24 cellular contexts compared by ENCODE assay signal in genomic region chr19:8478605-8479004, GRCh38. TPM values are rescaled to one million over a fixed set of nuclear protein-coding genes. Genes with fewer than 3 reads are reported as not detected.
DNase-seq lines count a peak whose midpoint lies in the region; FAIRE-seq and TF ChIP-seq lines count a peak whose summit lies in the region.
"Had no signal": no experiment of that assay in that cellular context is flagged by ENCODE, and none has a peak within 500 bp of the region (broad histone marks: within the 10 kb centered on the region; RNA-seq: fewer than 3 reads in every experiment).

No MANE protein-coding gene starts in this region.

- no peak overlapping the region for H3K14ac ChIP-seq in trophoblast cell (ENCODE audit: low read length)

- no CpG with 5 or more reads among the region's 3 CpGs for WGBS in trophoblast cell (ENCODE audit: extremely low coverage, insufficient coverage, insufficient read length)

- no peak for FAIRE-seq in astrocyte (lab: Jason Lieb, UNC)
- FAIRE-seq: A549 had no signal

- no peaks in the 10 kb centered on the region for H3K9me3 ChIP-seq in HEK293 (ENCODE audit: control insufficient read depth, insufficient read depth, low read depth, low read length)
- H3K9me3 ChIP-seq in astrocyte (ENCODE audit: insufficient read depth, low read depth, low read length), result no peaks in the 10 kb centered on the region
- no peaks in the 10 kb centered on the region for H3K9me3 ChIP-seq in trophoblast cell (ENCODE audit: insufficient read depth, low read depth, low read length)
- no peaks in the 10 kb centered on the region for H3K9me3 ChIP-seq in Karpas-422 (ENCODE audit: low read length)
- H3K9me3 ChIP-seq: A549, gastrocnemius medialis, HAP-1, left lung, tibial artery had no signal

- H2BK12ac ChIP-seq in trophoblast cell (ENCODE audit: low read length), result no peak overlapping the region

- H3K27ac ChIP-seq in HEK293 (ENCODE audit: extremely low read depth, low read depth, low read length) (peak overlapping the region; percentile 34; the same call in 1 of the 2 replicates), astrocyte (ENCODE audit: low read depth, low read length) (no peak overlapping the region), trophoblast cell (ENCODE audit: low read depth, low read length) (no peak overlapping the region), Karpas-422 (ENCODE audit: low read length) (no peak overlapping the region)
- H3K27ac ChIP-seq: A549, parathyroid adenoma, tibial artery had no signal

- no peak overlapping the region for H2BK120ac ChIP-seq in trophoblast cell (ENCODE audit: insufficient read depth, low read length, poor library complexity)

- no peaks in the 10 kb centered on the region for H3K79me1 ChIP-seq in trophoblast cell (ENCODE audit: low read length)

- no peaks in the 10 kb centered on the region for H3K27me3 Mint-ChIP-seq in activated CD4-positive, alpha-beta T cell treated with anti-CD3 and anti-CD28 coated beads, Interleukin-2, amount 10 ng/mL, durations not matched to agents 7 days and 5 days
- H3K27me3 Mint-ChIP-seq in astrocyte (ENCODE audit: low read depth, unreplicated experiment), result no peaks in the 10 kb centered on the region
- H3K27me3 Mint-ChIP-seq: dendritic cell treated with granulocyte-macrophage colony-stimulating factor and Interleukin-4, amounts not matched to agents 40 ng/mL and 50 ng/mL, for 4 days had no signal

- H3K9ac ChIP-seq in astrocyte (ENCODE audit: low read length) (no peak overlapping the region), trophoblast cell (ENCODE audit: low read length) (no peak overlapping the region), Karpas-422 (ENCODE audit: low read length) (no peak overlapping the region)
- H3K9ac ChIP-seq: parathyroid adenoma had no signal

- H3K4me3 Mint-ChIP-seq in activated CD4-positive, alpha-beta T cell treated with anti-CD3 and anti-CD28 coated beads, Interleukin-2, amount 10 ng/mL, durations not matched to agents 7 days and 5 days, result peak overlapping the region; percentile 20
- no peak overlapping the region for H3K4me3 Mint-ChIP-seq in astrocyte (ENCODE audit: unreplicated experiment)
- H3K4me3 Mint-ChIP-seq: CD14-positive monocyte; dendritic cell treated with granulocyte-macrophage colony-stimulating factor and Interleukin-4, amounts not matched to agents 40 ng/mL and 50 ng/mL, for 4 days had no signal

- peaks cover 81% of the 10 kb centered on the region for H3K4me1 Mint-ChIP-seq in activated CD4-positive, alpha-beta T cell treated with anti-CD3 and anti-CD28 coated beads, Interleukin-2, amount 10 ng/mL, durations not matched to agents 7 days and 5 days
- peaks cover 20% of the 10 kb centered on the region for H3K4me1 Mint-ChIP-seq in astrocyte (ENCODE audit: low read depth, unreplicated experiment)

- CTCF ChIA-PET in activated CD4-positive, alpha-beta T cell treated with anti-CD3 and anti-CD28 coated beads, Interleukin-2, amount 10 ng/mL, durations not matched to agents 7 days and 5 days (lab: Charles Lee), result interaction anchor here (0.6 to 1.6 kb wide), 4 partner anchors 20 to 102 kb away, joined by 3 to 4 read pairs (median 3); partner anchors contain the start of gene RAB11B
- CTCF ChIA-PET in HEK293 (lab: Yijun Ruan, JAX), result interaction anchor here (0.7 to 0.9 kb wide), 2 partner anchors 9 to 125 kb away, joined by 4 to 5 read pairs; no protein-coding TSS in a partner anchor

- H3K79me2 ChIP-seq in astrocyte (ENCODE audit: insufficient read depth, low read length) (peaks cover 92% of the 10 kb centered on the region), trophoblast cell (ENCODE audit: control insufficient read depth, insufficient read depth, low read length, poor library complexity) (peaks cover 5% of the 10 kb centered on the region), Karpas-422 (ENCODE audit: low read length) (peaks cover 79% of the 10 kb centered on the region)

- no peak for TF ChIP-seq CTCF in HEK293 (tag by site-specific recombination; IDR thresholded peaks at IDR 0.05)
- TF ChIP-seq CTCF in astrocyte (IDR thresholded peaks at IDR 0.05; ENCODE audit: insufficient read depth, low read depth, low read length), result no peak

- no peaks in the 10 kb centered on the region for H3K9me2 ChIP-seq in Karpas-422 (replicated peaks; ENCODE audit: insufficient read depth, low read length)

- H3K4me3 ChIP-seq in HEK293 (ENCODE audit: low read depth, low read length) (no peak overlapping the region), astrocyte (ENCODE audit: insufficient read depth, low read depth, low read length) (no peak overlapping the region), trophoblast cell (ENCODE audit: low read depth, low read length) (no peak overlapping the region), Karpas-422 (ENCODE audit: low read length) (no peak overlapping the region)
- H3K4me3 ChIP-seq: A549, gastrocnemius medialis, HAP-1, left lung, tibial artery had no signal

- no peak overlapping the region for H4K91ac ChIP-seq in trophoblast cell (ENCODE audit: low read depth, low read length)

- H2AFZ ChIP-seq in astrocyte (ENCODE audit: low read depth, low read length), result no peak overlapping the region
- no peak overlapping the region for H2AFZ ChIP-seq in trophoblast cell (ENCODE audit: insufficient read depth, low read length, poor library complexity)
- H2AFZ ChIP-seq in Karpas-422 (ENCODE audit: low read length), result no peak overlapping the region
- H2AFZ ChIP-seq: parathyroid adenoma had no signal

- H3K4ac ChIP-seq in trophoblast cell (ENCODE audit: low read depth, low read length), result peak overlapping the region; percentile 16

- no peak for DNase-seq in activated CD4-positive, alpha-beta T cell treated with anti-CD3 and anti-CD28 coated beads, Interleukin-2, amount 10 ng/mL, durations not matched to agents 7 days and 5 days
- no peak for DNase-seq in activated CD4-positive, alpha-beta T cell treated with anti-CD3 and anti-CD28 coated beads for 4 hours
- no peak for DNase-seq in astrocyte (ENCODE audit: low read depth)
- no peak for DNase-seq in trophoblast cell
- DNase-seq in NCI-H2196 (lab: John Stamatoyannopoulos, UW; ENCODE audit: unreplicated experiment), result no peak
- no peak for DNase-seq in Karpas-422
- DNase-seq in germinal center (ENCODE audit: low spot score), result no peak
- DNase-seq: activated CD4-positive, alpha-beta T cell treated with anti-CD3 and anti-CD28 coated beads for 48 hours; erythroblast; gastrocnemius medialis; KG1; NCI-H2081 treated with DMSO at 0.1 percent for 48 hours; NCI-H510A treated with DMSO at 0.1 percent for 48 hours; Right ventricle myocardium superior; stimulated activated CD4-positive, alpha-beta T cell treated with anti-CD3 and anti-CD28 coated beads, Interleukin-2, amount 100 ng/mL, for 48 hours; T-helper 9 cell had no signal

- no peak overlapping the region for H3K18ac ChIP-seq in trophoblast cell (ENCODE audit: low read length)

- no peaks in the 10 kb centered on the region for H3K9me3 Mint-ChIP-seq in activated CD4-positive, alpha-beta T cell treated with anti-CD3 and anti-CD28 coated beads, Interleukin-2, amount 10 ng/mL, durations not matched to agents 7 days and 5 days
- H3K9me3 Mint-ChIP-seq in astrocyte (ENCODE audit: unreplicated experiment), result no peaks in the 10 kb centered on the region
- H3K9me3 Mint-ChIP-seq: dendritic cell treated with granulocyte-macrophage colony-stimulating factor and Interleukin-4, amounts not matched to agents 40 ng/mL and 50 ng/mL, for 4 days had no signal

- H4K20me1 ChIP-seq in astrocyte (ENCODE audit: insufficient read depth, low read length) (peaks cover 89% of the 10 kb centered on the region), Karpas-422 (ENCODE audit: insufficient read depth, low read depth, low read length) (peaks cover 53% of the 10 kb centered on the region)

- POLR2A ChIA-PET in activated CD4-positive, alpha-beta T cell treated with anti-CD3 and anti-CD28 coated beads, Interleukin-2, amount 10 ng/mL, durations not matched to agents 7 days and 5 days (lab: Charles Lee), result no interaction called here
- POLR2A ChIA-PET in HEK293 (lab: Yijun Ruan, JAX), result interaction anchor here (0.6 kb wide), 1 partner anchor 42 kb away, joined by 4 read pairs; no protein-coding TSS in a partner anchor

- peak overlapping the region; percentile 74 for H3K27ac Mint-ChIP-seq in activated CD4-positive, alpha-beta T cell treated with anti-CD3 and anti-CD28 coated beads, Interleukin-2, amount 10 ng/mL, durations not matched to agents 7 days and 5 days
- H3K27ac Mint-ChIP-seq in astrocyte (ENCODE audit: unreplicated experiment), result peak overlapping the region; percentile 13
- H3K27ac Mint-ChIP-seq: dendritic cell treated with granulocyte-macrophage colony-stimulating factor and Interleukin-4, amounts not matched to agents 40 ng/mL and 50 ng/mL, for 4 days had no signal

- H4K12ac ChIP-seq in trophoblast cell (ENCODE audit: low read depth, low read length), result no peak overlapping the region

- H3K36me3 ChIP-seq in HEK293 (ENCODE audit: control insufficient read depth in 2 of 2, insufficient read depth in 1 of 2, low read length in 2 of 2) (peaks cover 55 to 89% of the 10 kb centered on the region in 2 experiments), astrocyte (ENCODE audit: insufficient read depth, low read length) (peaks cover 42% of the 10 kb centered on the region), trophoblast cell (ENCODE audit: control insufficient read depth in 1 of 2, insufficient read depth in 2 of 2, low read length in 2 of 2) (peaks cover 53 to 77% of the 10 kb centered on the region in 2 experiments), Karpas-422 (ENCODE audit: insufficient read depth, low read length) (peaks cover 52% of the 10 kb centered on the region; the same call in 1 of the 2 replicates)

- H3K4me2 ChIP-seq in astrocyte (ENCODE audit: low read length) (no peak overlapping the region), trophoblast cell (ENCODE audit: low read length) (no peak overlapping the region), Karpas-422 (ENCODE audit: low read depth, low read length, poor library complexity, severe bottlenecking) (no peak overlapping the region)
- H3K4me2 ChIP-seq: A549 had no signal

- no peak overlapping the region for H2AK5ac ChIP-seq in trophoblast cell (ENCODE audit: low read length)

- peaks cover 71% of the 10 kb centered on the region for H3K36me3 Mint-ChIP-seq in activated CD4-positive, alpha-beta T cell treated with anti-CD3 and anti-CD28 coated beads, Interleukin-2, amount 10 ng/mL, durations not matched to agents 7 days and 5 days (ENCODE audit: low read depth)
- H3K36me3 Mint-ChIP-seq in astrocyte (ENCODE audit: low read depth, unreplicated experiment), result peaks cover 14% of the 10 kb centered on the region

- H3K4me1 ChIP-seq in HEK293 (ENCODE audit: control insufficient read depth, insufficient read depth, low read length), result no peaks in the 10 kb centered on the region
- no peaks in the 10 kb centered on the region for H3K4me1 ChIP-seq in astrocyte (ENCODE audit: insufficient read depth, low read length)
- H3K4me1 ChIP-seq in trophoblast cell (ENCODE audit: control insufficient read depth in 1 of 2, insufficient read depth in 2 of 2, low read length in 2 of 2), result peaks cover 2 to 5% of the 10 kb centered on the region in 2 experiments
- H3K4me1 ChIP-seq in Karpas-422 (ENCODE audit: low read length), result peaks cover 11% of the 10 kb centered on the region
- H3K4me1 ChIP-seq: A549, HAP-1 had no signal

- H2BK5ac ChIP-seq in trophoblast cell (ENCODE audit: low read depth, low read length, poor library complexity), result no peak overlapping the region

- H3K23ac ChIP-seq in trophoblast cell (ENCODE audit: low read length), result no peak overlapping the region

- H3K27me3 ChIP-seq in astrocyte (ENCODE audit: insufficient read depth, low read length) (no peaks in the 10 kb centered on the region), trophoblast cell (ENCODE audit: insufficient read depth, low read length) (no peaks in the 10 kb centered on the region), Karpas-422 (ENCODE audit: low read length) (no peaks in the 10 kb centered on the region)
- H3K27me3 ChIP-seq: gastrocnemius medialis, left lung, tibial artery had no signal

- no peak overlapping the region for H4K8ac ChIP-seq in trophoblast cell (ENCODE audit: low read depth, low read length)

RNA-seq across cellular contexts. Expression of gene PRAM1, which starts 23.8 kb away (rescaled TPM):
- 1 to 10 TPM; 3.8 to 6.7 TPM for total RNA-seq in activated CD4-positive, alpha-beta T cell treated with anti-CD3 and anti-CD28 coated beads, Interleukin-2, amount 10 ng/mL, durations not matched to agents 7 days and 5 days
- 0.25 and 0.36 TPM in 2 replicates for total RNA-seq in astrocyte
- 0.07 and 0.11 TPM in 2 replicates for polyA plus RNA-seq in trophoblast cell (2013)
- total RNA-seq in Karpas-422 (2014; rRNA removed; shearing (Covaris generic); ENCODE audit: low replicate concordance), result not detected in 2 replicates

RNA-seq across cellular contexts. Expression of gene HNRNPM, which starts 33.8 kb away (rescaled TPM):
- total RNA-seq in activated CD4-positive, alpha-beta T cell treated with anti-CD3 and anti-CD28 coated beads, Interleukin-2, amount 10 ng/mL, durations not matched to agents 7 days and 5 days, result 100 to 1,000 TPM; 248 to 265 TPM
- total RNA-seq in astrocyte, result 137 and 172 TPM in 2 replicates
- 145 and 148 TPM in 2 replicates for polyA plus RNA-seq in trophoblast cell (2013)
- total RNA-seq in Karpas-422 (2014; rRNA removed; shearing (Covaris generic); ENCODE audit: low replicate concordance), result 34.4 and 94.9 TPM in 2 replicates

RNA-seq across cellular contexts. Expression of gene ZNF414, which starts 35.4 kb away (rescaled TPM):
- 10 to 100 TPM; 46.8 to 47.3 TPM for total RNA-seq in activated CD4-positive, alpha-beta T cell treated with anti-CD3 and anti-CD28 coated beads, Interleukin-2, amount 10 ng/mL, durations not matched to agents 7 days and 5 days
- total RNA-seq in astrocyte, result 15.8 and 17.2 TPM in 2 replicates
- 17.6 TPM in 2 replicates for polyA plus RNA-seq in trophoblast cell (2013)
- 3.8 and 11.8 TPM in 2 replicates for total RNA-seq in Karpas-422 (2014; rRNA removed; shearing (Covaris generic); ENCODE audit: low replicate concordance)
